ENCODE assay signal across 10 cellular contexts in the genomic region with DNA sequence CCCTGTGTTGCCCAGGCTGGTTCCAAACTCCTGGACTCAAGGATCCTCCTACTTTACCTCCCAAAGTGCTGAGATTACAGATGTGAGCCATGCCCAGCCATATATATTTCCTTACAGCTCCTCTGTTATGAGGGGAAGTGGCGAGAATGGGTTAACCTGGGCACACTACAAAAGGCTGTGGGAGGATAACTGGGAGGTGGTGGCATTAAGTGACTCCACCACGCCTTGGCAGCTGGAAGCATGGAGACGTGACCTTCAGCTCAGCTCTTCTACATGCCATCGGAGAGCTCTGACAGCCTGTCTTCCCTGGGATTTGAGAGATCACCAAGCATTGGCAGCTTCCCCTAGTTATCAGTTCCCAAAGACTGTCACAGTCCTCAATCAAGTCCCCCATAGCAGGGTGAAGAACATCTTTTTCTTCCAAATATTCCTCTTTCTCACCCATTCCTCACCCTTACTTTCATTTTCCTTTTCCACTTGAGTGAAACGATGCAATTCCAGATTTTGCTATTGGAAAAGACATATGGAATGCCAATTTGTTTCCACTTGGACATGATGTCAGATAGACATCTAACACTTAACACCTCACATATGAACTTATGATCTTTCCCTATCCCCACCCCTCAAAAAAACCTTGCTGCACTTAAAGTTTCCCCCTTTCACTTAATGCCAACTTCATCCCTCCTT. TPM values are rescaled to one million over a fixed set of nuclear protein-coding genes. Genes with fewer than 3 reads are reported as not detected.
DNase-seq lines count a peak whose midpoint lies in the region; ATAC-seq and TF ChIP-seq lines count a peak whose summit lies in the region.
"Had no signal": no experiment of that assay in that cellular context is flagged by ENCODE, and none has a peak within 500 bp of the region (broad histone marks: within the 10 kb centered on the region; RNA-seq: fewer than 3 reads in every experiment).

No MANE protein-coding gene starts in this region.

- CTCF ChIA-PET in SK-N-SH (lab: Yijun Ruan, JAX): interaction anchor here (1.5 kb wide), 1 partner anchor 10 kb away, joined by 4 read pairs; no protein-coding TSS in a partner anchor

- TF ChIP-seq RAD21 in SK-N-SH (IDR thresholded peaks at IDR 0.05; ENCODE audit: low read length): no peak

- H3K36me3 ChIP-seq in SK-N-SH (replicated peaks in 1 of 2; ENCODE audit: control insufficient read depth in 1 of 2, insufficient read depth in 2 of 2, low read length in 1 of 2) (no peaks in the 10 kb centered on the region), left ventricle myocardium inferior (no peaks in the 10 kb centered on the region), subcutaneous abdominal adipose tissue (ENCODE audit: control insufficient read depth in 5 of 5, insufficient read depth in 5 of 5, low read length in 5 of 5) (no peaks in the 10 kb centered on the region)

- no peaks in the 10 kb centered on the region for H3K9me2 ChIP-seq in SK-N-SH

- 75% methylated on average over 5 of the region's 5 CpGs for WGBS in SK-N-SH (ENCODE audit: low lambda C conversion rate)

- no peaks in the 10 kb centered on the region for H3K9me3 ChIP-seq in SK-N-SH
- peaks cover 6% of the 10 kb centered on the region for H3K9me3 ChIP-seq in left ventricle myocardium inferior (replicated peaks)
- H3K9me3 ChIP-seq in subcutaneous abdominal adipose tissue (ENCODE audit: control insufficient read depth in 5 of 5, low read length in 5 of 5): no peaks in the 10 kb centered on the region

- H3K79me2 ChIP-seq in SK-N-SH (ENCODE audit: insufficient read depth): no peaks in the 10 kb centered on the region

- POLR2A ChIA-PET in SK-N-SH (lab: Yijun Ruan, JAX): no interaction called here

- in situ Hi-C loops in G401 (cut with HindIII; ENCODE audit: low sequenced_read_pairs): no loop called here

- H3K9ac ChIP-seq in SK-N-SH (no peak overlapping the region), subcutaneous abdominal adipose tissue (ENCODE audit: low read length in 5 of 5) (peak overlapping the region in 1 of 5 donors; percentile 52)

- intact Hi-C loops in left ventricle myocardium inferior (cut with micrococcal nuclease): no loop called here

- TF ChIP-seq CTCF in SK-N-SH (IDR thresholded peaks at IDR 0.05): no peak
- no peak for TF ChIP-seq CTCF in WI38 (IDR thresholded peaks at IDR 0.05; ENCODE audit: low read depth, low read length)
- TF ChIP-seq CTCF in left ventricle myocardium inferior (IDR thresholded peaks at IDR 0.05; ENCODE audit: borderline replicate concordance): no peak

- TF ChIP-seq EP300 in SK-N-SH (IDR thresholded peaks at IDR 0.05; ENCODE audit: borderline replicate concordance in 1 of 2, low read depth in 1 of 2, low read length in 1 of 2): no peak

- H3K27me3 ChIP-seq in SK-N-SH (ENCODE audit: insufficient read depth) (no peaks in the 10 kb centered on the region), left ventricle myocardium inferior (ENCODE audit: low read depth) (no peaks in the 10 kb centered on the region), subcutaneous abdominal adipose tissue (ENCODE audit: control insufficient read depth in 5 of 5, insufficient read depth in 4 of 5, low read length in 5 of 5) (peaks cover 0 to 3% (median 0%) of the 10 kb centered on the region in 5 donors)

- H3K4me2 ChIP-seq in SK-N-SH: peak overlapping the region; percentile 31; the same call in 1 of the 2 replicates

- ATAC-seq in SK-N-SH treated with all-trans-retinoic acid at 6 μM for 48 hours (no peak), HG03565 (IDR thresholded peaks at IDR 0.05; ENCODE audit: unreplicated experiment) (no peak)
- ATAC-seq: activated naive CD4-positive, alpha-beta T cell treated with anti-CD3 and anti-CD28 coated beads, Interleukin-2, amount 50 U/mL, for 72 hours had no signal

- H3K27ac ChIP-seq in SK-N-SH (ENCODE audit: low read depth in 2 of 2, low read length in 1 of 2): no peak overlapping the region
- peak overlapping the region; percentile 44 for H3K27ac ChIP-seq in left ventricle myocardium inferior (replicated peaks)
- no peak overlapping the region for H3K27ac ChIP-seq in subcutaneous abdominal adipose tissue (ENCODE audit: low read depth, low read length)

- no peak for DNase-seq in SK-N-SH
- peak; percentile 22 for DNase-seq in left ventricle myocardium inferior
- no peak for DNase-seq in ecto neural progenitor cell (ENCODE audit: low spot score)
- DNase-seq in G401 (ENCODE audit: low spot score): no peak
- DNase-seq: activated CD4-positive, CD25-positive, alpha-beta regulatory T cell had no signal

- peaks cover 17% of the 10 kb centered on the region for H3F3A ChIP-seq in SK-N-SH (replicated peaks; ENCODE audit: insufficient read depth)

- H3K4me3 ChIP-seq in SK-N-SH (ENCODE audit: low read depth in 2 of 2, low read length in 1 of 2): no peak overlapping the region
- peak overlapping the region; percentile 42 for H3K4me3 ChIP-seq in WI38 (ENCODE audit: low read depth, low read length)
- peak overlapping the region; percentile 36 for H3K4me3 ChIP-seq in left ventricle myocardium inferior
- H3K4me3 ChIP-seq in subcutaneous abdominal adipose tissue (ENCODE audit: low read depth in 1 of 5, low read length in 5 of 5): peak overlapping the region in 4 of 5 donors; percentile 48 to 72 (median 56)

- H2AFZ ChIP-seq in SK-N-SH (ENCODE audit: low read depth): 0 out of 2 replicates have a peak overlapping the region, but pooled peaks have one; percentile 20

- H4K20me1 ChIP-seq in SK-N-SH (ENCODE audit: insufficient read depth): no peaks in the 10 kb centered on the region

- H3K4me1 ChIP-seq in SK-N-SH (ENCODE audit: control insufficient read depth in 1 of 2, insufficient read depth in 2 of 2, low read depth in 1 of 2, low read length in 1 of 2) (peaks cover 0 to 21% of the 10 kb centered on the region in 2 experiments), left ventricle myocardium inferior (peaks cover 32% of the 10 kb centered on the region), subcutaneous abdominal adipose tissue (ENCODE audit: control insufficient read depth in 5 of 5, insufficient read depth in 5 of 5, low read length in 5 of 5) (peaks cover 10 to 27% (median 17%) of the 10 kb centered on the region in 5 donors)

TF ChIP-seq in SK-N-SH, 30 proteins besides CTCF, POLR2A, EP300 and RAD21 (continues in another document):
- TF ChIP-seq EZH2phosphoT487 (IDR thresholded peaks at IDR 0.05; ENCODE audit: borderline replicate concordance, low read depth): no peak
- TF ChIP-seq SIN3A (IDR thresholded peaks at IDR 0.05; ENCODE audit: borderline replicate concordance, low read depth, low read length): no peak
- no peak for TF ChIP-seq NRF1 (IDR thresholded peaks at IDR 0.05; ENCODE audit: low read depth, low read length)
- no peak for TF ChIP-seq CHD2 (IDR thresholded peaks at IDR 0.05; ENCODE audit: low read length, partially characterized antibody)
- TF ChIP-seq, protein P1, sequence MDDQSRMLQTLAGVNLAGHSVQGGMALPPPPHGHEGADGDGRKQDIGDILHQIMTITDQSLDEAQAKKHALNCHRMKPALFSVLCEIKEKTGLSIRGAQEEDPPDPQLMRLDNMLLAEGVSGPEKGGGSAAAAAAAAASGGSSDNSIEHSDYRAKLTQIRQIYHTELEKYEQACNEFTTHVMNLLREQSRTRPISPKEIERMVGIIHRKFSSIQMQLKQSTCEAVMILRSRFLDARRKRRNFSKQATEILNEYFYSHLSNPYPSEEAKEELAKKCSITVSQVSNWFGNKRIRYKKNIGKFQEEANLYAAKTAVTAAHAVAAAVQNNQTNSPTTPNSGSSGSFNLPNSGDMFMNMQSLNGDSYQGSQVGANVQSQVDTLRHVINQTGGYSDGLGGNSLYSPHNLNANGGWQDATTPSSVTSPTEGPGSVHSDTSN (IDR thresholded peaks at IDR 0.05): no peak
- TF ChIP-seq USF1 (IDR thresholded peaks at IDR 0.05; ENCODE audit: borderline replicate concordance, low read depth): no peak
- TF ChIP-seq GATA2 (CRISPR knock-in tag; IDR thresholded peaks at IDR 0.05): no peak
- TF ChIP-seq TCF12 (IDR thresholded peaks at IDR 0.05): no peak
- TF ChIP-seq ELF1 (IDR thresholded peaks at IDR 0.05): no peak

TF ChIP-seq in SK-N-SH treated with all-trans-retinoic acid at 6 μM for 48 hours, 23 proteins besides CTCF, POLR2A, EP300 and RAD21:
- no peak for TF ChIP-seq GLIS3 (CRISPR knock-in tag; IDR thresholded peaks at IDR 0.05)
- no peak for TF ChIP-seq TCF4 (CRISPR knock-in tag; IDR thresholded peaks at IDR 0.05; ENCODE audit: borderline replicate concordance)
- no peak for TF ChIP-seq PPARA (CRISPR knock-in tag; IDR thresholded peaks at IDR 0.05; ENCODE audit: borderline replicate concordance)
- no peak for TF ChIP-seq ZFP30 (CRISPR knock-in tag; IDR thresholded peaks at IDR 0.05)

RNA-seq across cellular contexts. Expression of gene PHLDA1, which starts 48.5 kb away (rescaled TPM):
- 21.6 and 26.2 TPM in 2 replicates for polyA plus RNA-seq in SK-N-SH (2012; rRNA removed)
- polyA plus RNA-seq in SK-N-SH (2012; cell fraction: cytosol; rRNA removed): 20.1 and 20.3 TPM in 2 replicates
- 19.8 and 24.5 TPM in 2 replicates for polyA plus RNA-seq in SK-N-SH (2012; cell fraction: nucleus; rRNA removed)
- total RNA-seq in left ventricle myocardium inferior: 22.8 TPM
- 3.5 and 3.7 TPM in 2 replicates for total RNA-seq in G401 (2014; rRNA removed; shearing (Covaris generic))

Comparison
In these comparisons a context has a peak if more than half of its experiments do, and no peak if none do; other contexts are left out.
1. H3K4me3 ChIP-seq: peak in WI38 (single experiment), left ventricle myocardium inferior (single experiment) and subcutaneous abdominal adipose tissue (4 of 5); none in SK-N-SH (0 of 2).